18 cellular contexts compared by ENCODE assay signal in the genomic region with DNA sequence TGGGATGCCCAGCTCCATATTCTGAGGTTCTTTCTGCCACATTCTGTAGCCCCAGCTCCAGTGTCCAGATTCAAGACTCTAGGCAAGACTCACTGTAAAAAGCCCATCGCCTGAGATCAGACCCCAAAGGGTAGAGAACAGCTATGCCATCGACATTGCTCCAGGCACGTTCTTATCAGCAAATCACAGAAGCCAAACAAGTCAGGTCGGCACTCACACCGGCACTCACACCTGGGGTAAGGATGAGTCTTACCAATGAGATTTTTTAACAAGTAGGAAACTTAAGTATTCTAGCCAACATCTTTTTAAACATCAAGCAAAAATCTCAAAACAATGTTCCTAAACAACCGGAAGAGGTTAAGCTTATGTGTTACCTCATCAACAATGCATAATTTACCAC. TPM values are rescaled to one million over a fixed set of nuclear protein-coding genes. Genes with fewer than 3 reads are reported as not detected.
DNase-seq lines count a peak whose midpoint lies in the region; ATAC-seq, FAIRE-seq and TF ChIP-seq lines count a peak whose summit lies in the region.
"Had no signal": no experiment of that assay in that cellular context is flagged by ENCODE, and none has a peak within 500 bp of the region (broad histone marks: within the 10 kb centered on the region; RNA-seq: fewer than 3 reads in every experiment).

No MANE protein-coding gene starts in this region.

- H3K4me2 ChIP-seq in DND-41 (ENCODE audit: insufficient read depth, low read length) (peak overlapping the region; percentile 99; the same call in 1 of the 2 replicates), mesenchymal stem cell (ENCODE audit: low read length, poor library complexity, severe bottlenecking) (no peak overlapping the region), neuronal stem cell (ENCODE audit: insufficient read depth, low read length, poor library complexity, severe bottlenecking) (no peak overlapping the region)

- 87% methylated on average over 5 of the region's 6 CpGs for WGBS in mesenchymal stem cell
- WGBS in neuronal stem cell (ENCODE audit: extremely low coverage in 2 of 2, insufficient read length in 2 of 2, insufficient replicate concordance in 1 of 2), 2 donors = no CpG with 5 or more reads among the region's 6 CpGs

- H3K9me3 ChIP-seq in CD4-positive, alpha-beta T cell (ENCODE audit: control insufficient read depth, low read length) = no peaks in the 10 kb centered on the region
- H3K9me3 ChIP-seq in DND-41 (ENCODE audit: insufficient read depth, low read length, severe bottlenecking) = no peaks in the 10 kb centered on the region
- H3K9me3 ChIP-seq in mesenchymal stem cell (ENCODE audit: control insufficient read depth, low read length) = no peaks in the 10 kb centered on the region
- no peaks in the 10 kb centered on the region for H3K9me3 ChIP-seq in neuronal stem cell (replicated peaks in 1 of 2; ENCODE audit: control insufficient read depth in 2 of 2, insufficient read depth in 1 of 2, low read depth in 1 of 2, low read length in 2 of 2)
- H3K9me3 ChIP-seq: esophagus muscularis mucosa had no signal

- POLR2A ChIA-PET in CD4-positive, alpha-beta T cell (lab: Charles Lee) = interaction anchor here (0.6 to 9.5 kb wide), 3 partner anchors 119 to 215 kb away, joined by 3 to 164 read pairs (median 3); partner anchors contain the start of gene JADE2

- H4K20me1 ChIP-seq in DND-41 (ENCODE audit: insufficient read depth, low read length) = peaks cover 4% of the 10 kb centered on the region; the same call in 1 of the 2 replicates

- peaks cover 42% of the 10 kb centered on the region for H3K4me1 Mint-ChIP-seq in CD4-positive, alpha-beta T cell (ENCODE audit: low read depth)
- peaks cover 33% of the 10 kb centered on the region for H3K4me1 Mint-ChIP-seq in activated T-helper 1 cell treated with anti-CD3 and anti-CD28 coated beads, Interleukin-12 subunit alpha, Interleukin-12 subunit beta, Interleukin-2, Interleukin-4 antibody, amounts not matched to agents 30 ng/mL and 10 ng/mL and 1 ng/mL, durations not matched to agents 14 hours and 24 hours and 36 hours (ENCODE audit: low read depth)

- no peaks in the 10 kb centered on the region for H3K27me3 ChIP-seq in CD4-positive, alpha-beta T cell (ENCODE audit: control insufficient read depth, insufficient read depth, low read length)
- H3K27me3 ChIP-seq in DND-41 (ENCODE audit: insufficient read depth, low read length, poor library complexity) (no peaks in the 10 kb centered on the region), mesenchymal stem cell (ENCODE audit: control insufficient read depth in 1 of 2, insufficient read depth in 1 of 2, low read length in 2 of 2) (no peaks in the 10 kb centered on the region), neuronal stem cell (ENCODE audit: control insufficient read depth in 3 of 3, insufficient read depth in 3 of 3, low read depth in 1 of 3, low read length in 3 of 3) (peaks cover 0 to 6% (median 0%) of the 10 kb centered on the region in 3 experiments)
- H3K27me3 ChIP-seq: esophagus muscularis mucosa had no signal

- peaks cover 42% of the 10 kb centered on the region for H3K79me2 ChIP-seq in DND-41 (ENCODE audit: insufficient read depth, low read length)

- CTCF ChIA-PET in CD4-positive, alpha-beta T cell (lab: Charles Lee) = interaction anchor here (4.9 kb wide), 1 partner anchor 118 kb away, joined by 26 read pairs; no protein-coding TSS in a partner anchor

- H3K14ac ChIP-seq in mesenchymal stem cell (ENCODE audit: low read length in 2 of 2) = no peak overlapping the region
- H3K14ac ChIP-seq in neuronal stem cell (ENCODE audit: low read length) = no peak overlapping the region

- H4K8ac ChIP-seq in mesenchymal stem cell (ENCODE audit: low read length) (no peak overlapping the region), neuronal stem cell (ENCODE audit: low read depth, low read length) (no peak overlapping the region)

- H3K4me1 ChIP-seq in DND-41 (ENCODE audit: insufficient read depth, low read length) = peaks cover 38% of the 10 kb centered on the region
- peaks cover 12% of the 10 kb centered on the region for H3K4me1 ChIP-seq in mesenchymal stem cell (ENCODE audit: control insufficient read depth, insufficient read depth, low read depth, low read length)
- H3K4me1 ChIP-seq in neuronal stem cell (ENCODE audit: control insufficient read depth in 2 of 2, insufficient read depth in 1 of 2, low read depth in 1 of 2, low read length in 2 of 2) = peaks cover 8 to 9% of the 10 kb centered on the region in 2 donors

- H3K4ac ChIP-seq in mesenchymal stem cell (ENCODE audit: low read depth in 1 of 2, low read length in 2 of 2) (no peak overlapping the region), neuronal stem cell (ENCODE audit: low read length) (no peak overlapping the region)

- peak overlapping the region; percentile 56 for H3K4me3 Mint-ChIP-seq in CD4-positive, alpha-beta T cell
- peak overlapping the region; percentile 57 for H3K4me3 Mint-ChIP-seq in activated T-helper 1 cell treated with anti-CD3 and anti-CD28 coated beads, Interleukin-12 subunit alpha, Interleukin-12 subunit beta, Interleukin-2, Interleukin-4 antibody, amounts not matched to agents 30 ng/mL and 10 ng/mL and 1 ng/mL, durations not matched to agents 14 hours and 24 hours and 36 hours

- FAIRE-seq in RCC 7860 (lab: Jason Lieb, UNC) = no peak
- FAIRE-seq: small intestine had no signal

- H2BK5ac ChIP-seq in mesenchymal stem cell (ENCODE audit: low read depth, low read length, poor library complexity, severe bottlenecking) (no peak overlapping the region), neuronal stem cell (ENCODE audit: low read length) (no peak overlapping the region)

- no peak for ATAC-seq in CD4-positive, alpha-beta T cell (ENCODE audit: poor library complexity)
- ATAC-seq in DND-41 (ENCODE audit: insufficient read depth, low read depth) = no peak
- no peak for ATAC-seq in GM18517 (IDR thresholded peaks at IDR 0.05; ENCODE audit: unreplicated experiment)

- H2AFZ ChIP-seq in DND-41 (ENCODE audit: low read depth, low read length) (no peak overlapping the region), mesenchymal stem cell (ENCODE audit: low read depth, low read length) (no peak overlapping the region), neuronal stem cell (ENCODE audit: low read length) (no peak overlapping the region)
- H2AFZ ChIP-seq: GM23248 had no signal

- H3K4me3 ChIP-seq in DND-41 (ENCODE audit: low read depth in 1 of 2, low read length in 2 of 2) (peak overlapping the region in 1 of 2 experiments; percentile 83; a peak in 1 of 4 replicates), mesenchymal stem cell (ENCODE audit: insufficient read depth in 1 of 2, low read depth in 1 of 2, low read length in 2 of 2) (peak overlapping the region in 1 of 2 experiments; percentile 19), neuronal stem cell (ENCODE audit: low read length in 2 of 2) (no peak overlapping the region)
- H3K4me3 ChIP-seq: esophagus muscularis mucosa, GM23248 had no signal

- H3K9me3 Mint-ChIP-seq in CD4-positive, alpha-beta T cell = no peaks in the 10 kb centered on the region
- H3K9me3 Mint-ChIP-seq in activated T-helper 1 cell treated with anti-CD3 and anti-CD28 coated beads, Interleukin-12 subunit alpha, Interleukin-12 subunit beta, Interleukin-2, Interleukin-4 antibody, amounts not matched to agents 30 ng/mL and 10 ng/mL and 1 ng/mL, durations not matched to agents 14 hours and 24 hours and 36 hours = no peaks in the 10 kb centered on the region
- H3K9me3 Mint-ChIP-seq: activated naive CD8-positive, alpha-beta T cell treated with anti-CD3 and anti-CD28 coated beads, Interleukin-2, amount 10 ng/mL, durations not matched to agents 7 days and 5 days; naive B cell had no signal

- H3K27me3 Mint-ChIP-seq in CD4-positive, alpha-beta T cell = no peaks in the 10 kb centered on the region
- H3K27me3 Mint-ChIP-seq in activated T-helper 1 cell treated with anti-CD3 and anti-CD28 coated beads, Interleukin-12 subunit alpha, Interleukin-12 subunit beta, Interleukin-2, Interleukin-4 antibody, amounts not matched to agents 30 ng/mL and 10 ng/mL and 1 ng/mL, durations not matched to agents 14 hours and 24 hours and 36 hours (ENCODE audit: insufficient read depth) = no peaks in the 10 kb centered on the region
- H3K27me3 Mint-ChIP-seq: activated naive CD8-positive, alpha-beta T cell treated with anti-CD3 and anti-CD28 coated beads, Interleukin-2, amount 10 ng/mL, durations not matched to agents 7 days and 5 days; naive B cell had no signal

- H2BK15ac ChIP-seq in mesenchymal stem cell (ENCODE audit: low read depth, poor library complexity, severe bottlenecking) (no peak overlapping the region), neuronal stem cell (ENCODE audit: low read length) (no peak overlapping the region)

- H2AK5ac ChIP-seq in mesenchymal stem cell (ENCODE audit: low read length, severe bottlenecking) (no peak overlapping the region), neuronal stem cell (ENCODE audit: low read depth, low read length) (no peak overlapping the region)

- H3K18ac ChIP-seq in mesenchymal stem cell (ENCODE audit: low read depth in 1 of 2, low read length in 2 of 2) = no peak overlapping the region
- no peak overlapping the region for H3K18ac ChIP-seq in neuronal stem cell (ENCODE audit: low read length)

- no peak overlapping the region for H2BK12ac ChIP-seq in mesenchymal stem cell (ENCODE audit: low read length in 2 of 2)
- H2BK12ac ChIP-seq in neuronal stem cell (ENCODE audit: low read length) = no peak overlapping the region

- H3K79me1 ChIP-seq in mesenchymal stem cell (replicated peaks; ENCODE audit: low read length, poor library complexity, severe bottlenecking) (peaks cover 22% of the 10 kb centered on the region), neuronal stem cell (ENCODE audit: low read depth, low read length) (peaks cover 5% of the 10 kb centered on the region)

- H3K23ac ChIP-seq in mesenchymal stem cell (ENCODE audit: low read length in 2 of 2) (no peak overlapping the region), neuronal stem cell (ENCODE audit: low read depth, low read length, poor library complexity) (no peak overlapping the region)

- H3K9ac ChIP-seq in DND-41 (ENCODE audit: low read depth, low read length) (peak overlapping the region; percentile 11), mesenchymal stem cell (ENCODE audit: low read length) (peak overlapping the region; percentile 19), neuronal stem cell (ENCODE audit: low read depth, low read length, poor library complexity) (no peak overlapping the region)
- H3K9ac ChIP-seq: GM23248 had no signal

- no peak for DNase-seq in CD4-positive, alpha-beta T cell
- DNase-seq in DND-41 (no peak), mesenchymal stem cell (no peak), neuronal stem cell (ENCODE audit: low spot score) (no peak), RCC 7860 (ENCODE audit: low spot score) (no peak)
- DNase-seq in activated T-helper 1 cell treated with anti-CD3 and anti-CD28 coated beads, Interleukin-12 subunit alpha, Interleukin-12 subunit beta, Interleukin-2, Interleukin-4 antibody, amounts not matched to agents 30 ng/mL and 10 ng/mL and 1 ng/mL, durations not matched to agents 14 hours and 24 hours and 36 hours (ENCODE audit: low spot score) = no peak
- DNase-seq: activated CD4-positive, CD25-positive, alpha-beta regulatory T cell treated with anti-CD3 and anti-CD28 coated beads, Interleukin-2, amount 50 U/mL, for 72 hours; activated naive CD8-positive, alpha-beta T cell treated with anti-CD3 and anti-CD28 coated beads, Interleukin-2, amount 10 ng/mL, durations not matched to agents 7 days and 5 days; GM23248; naive B cell; NCI-H146; NCI-H774; small intestine; stimulated activated CD4-positive, alpha-beta T cell treated with anti-CD3 and anti-CD28 coated beads, Interleukin-4, amount 100 ng/mL, for 24 hours; substantia nigra; T1000 had no signal

- H2BK120ac ChIP-seq in mesenchymal stem cell (ENCODE audit: low read depth, low read length) = no peak overlapping the region
- H2BK120ac ChIP-seq in neuronal stem cell (ENCODE audit: low read depth, low read length) = no peak overlapping the region

- intact Hi-C loops in CD4-positive, alpha-beta T cell (cut with DNase I, micrococcal nuclease) = no loop called here
- intact Hi-C loops in activated T-helper 1 cell treated with anti-CD3 and anti-CD28 coated beads, Interleukin-12 subunit alpha, Interleukin-12 subunit beta, Interleukin-2, Interleukin-4 antibody, amounts not matched to agents 30 ng/mL and 10 ng/mL and 1 ng/mL, durations not matched to agents 14 hours and 24 hours and 36 hours (cut with micrococcal nuclease) = no loop called here

- no peak overlapping the region for H3K27ac ChIP-seq in CD4-positive, alpha-beta T cell (ENCODE audit: low read depth, low read length)
- H3K27ac ChIP-seq in DND-41 (ENCODE audit: low read length) = no peak overlapping the region
- H3K27ac ChIP-seq in mesenchymal stem cell (ENCODE audit: low read length, poor library complexity, severe bottlenecking) = no peak overlapping the region
- no peak overlapping the region for H3K27ac ChIP-seq in neuronal stem cell (replicated peaks; ENCODE audit: low read length)
- H3K27ac ChIP-seq: esophagus muscularis mucosa, GM23248 had no signal

- TF ChIP-seq CTCF in CD4-positive, alpha-beta T cell (IDR thresholded peaks at IDR 0.05) = no peak
- no peak for TF ChIP-seq CTCF in DND-41 (IDR thresholded peaks at IDR 0.05; ENCODE audit: borderline replicate concordance, extremely low read depth, low read length, poor library complexity, severe bottlenecking)

- peaks cover 16% of the 10 kb centered on the region for H3K36me3 Mint-ChIP-seq in CD4-positive, alpha-beta T cell (ENCODE audit: low read depth)
- peaks cover 14% of the 10 kb centered on the region for H3K36me3 Mint-ChIP-seq in activated T-helper 1 cell treated with anti-CD3 and anti-CD28 coated beads, Interleukin-12 subunit alpha, Interleukin-12 subunit beta, Interleukin-2, Interleukin-4 antibody, amounts not matched to agents 30 ng/mL and 10 ng/mL and 1 ng/mL, durations not matched to agents 14 hours and 24 hours and 36 hours (ENCODE audit: low read depth)
- H3K36me3 Mint-ChIP-seq: naive B cell had no signal

- peak overlapping the region; percentile 3 for H3K27ac Mint-ChIP-seq in CD4-positive, alpha-beta T cell
- H3K27ac Mint-ChIP-seq in activated T-helper 1 cell treated with anti-CD3 and anti-CD28 coated beads, Interleukin-12 subunit alpha, Interleukin-12 subunit beta, Interleukin-2, Interleukin-4 antibody, amounts not matched to agents 30 ng/mL and 10 ng/mL and 1 ng/mL, durations not matched to agents 14 hours and 24 hours and 36 hours = peak overlapping the region; percentile 40

- H3K36me3 ChIP-seq in DND-41 (ENCODE audit: insufficient read depth, low read length) (peaks cover 35% of the 10 kb centered on the region), mesenchymal stem cell (ENCODE audit: control insufficient read depth in 1 of 2, insufficient read depth in 2 of 2, low read depth in 1 of 2, low read length in 2 of 2) (peaks cover 5 to 32% of the 10 kb centered on the region in 2 experiments), neuronal stem cell (replicated peaks in 1 of 2; ENCODE audit: control insufficient read depth in 2 of 2, insufficient read depth in 2 of 2, low read length in 2 of 2) (peaks cover 0 to 36% of the 10 kb centered on the region in 2 donors)

- no peak overlapping the region for H4K91ac ChIP-seq in mesenchymal stem cell (ENCODE audit: low read length)
- no peak overlapping the region for H4K91ac ChIP-seq in neuronal stem cell (ENCODE audit: low read depth, low read length, poor library complexity)

RNA-seq across cellular contexts. Expression of gene CDKN2AIPNL, which starts 2.4 kb away (rescaled TPM):
- total RNA-seq in CD4-positive, alpha-beta T cell = 10 to 100 TPM; 12.8 to 15.5 TPM
- 33.6 and 35.6 TPM in 2 replicates for total RNA-seq in activated T-helper 1 cell treated with anti-CD3 and anti-CD28 coated beads, Interleukin-12 subunit alpha, Interleukin-12 subunit beta, Interleukin-2, Interleukin-4 antibody, amounts not matched to agents 30 ng/mL and 10 ng/mL and 1 ng/mL, durations not matched to agents 14 hours and 24 hours and 36 hours
- 20.0 TPM for polyA plus RNA-seq in mesenchymal stem cell (2013, experiment 1 of 2)
- 19.1 TPM for polyA plus RNA-seq in mesenchymal stem cell (2013, experiment 2 of 2)
- 58.5 TPM for polyA plus RNA-seq in neuronal stem cell (2013, experiment 1 of 2)
- polyA plus RNA-seq in neuronal stem cell (2013, experiment 2 of 2) = 58.2 TPM

RNA-seq across cellular contexts. Expression of gene UBE2B, which starts 38.0 kb away (rescaled TPM):
- total RNA-seq in CD4-positive, alpha-beta T cell = 100 to 1,000 TPM; 225 to 228 TPM
- 98.9 and 108 TPM in 2 replicates for total RNA-seq in activated T-helper 1 cell treated with anti-CD3 and anti-CD28 coated beads, Interleukin-12 subunit alpha, Interleukin-12 subunit beta, Interleukin-2, Interleukin-4 antibody, amounts not matched to agents 30 ng/mL and 10 ng/mL and 1 ng/mL, durations not matched to agents 14 hours and 24 hours and 36 hours
- 96.1 TPM for polyA plus RNA-seq in mesenchymal stem cell (2013, experiment 1 of 2)
- 124 TPM for polyA plus RNA-seq in mesenchymal stem cell (2013, experiment 2 of 2)
- 90.0 TPM for polyA plus RNA-seq in neuronal stem cell (2013, experiment 1 of 2)
- 91.6 TPM for polyA plus RNA-seq in neuronal stem cell (2013, experiment 2 of 2)

RNA-seq across cellular contexts. Expression of gene CDKL3, which starts 42.4 kb away (rescaled TPM):
- under 1 TPM; 0.38 to 0.56 TPM for total RNA-seq in CD4-positive, alpha-beta T cell
- total RNA-seq in activated T-helper 1 cell treated with anti-CD3 and anti-CD28 coated beads, Interleukin-12 subunit alpha, Interleukin-12 subunit beta, Interleukin-2, Interleukin-4 antibody, amounts not matched to agents 30 ng/mL and 10 ng/mL and 1 ng/mL, durations not matched to agents 14 hours and 24 hours and 36 hours = 0.67 and 1.5 TPM in 2 replicates
- 1.9 TPM for polyA plus RNA-seq in mesenchymal stem cell (2013, experiment 1 of 2)
- polyA plus RNA-seq in mesenchymal stem cell (2013, experiment 2 of 2) = 1.3 TPM
- 7.3 TPM for polyA plus RNA-seq in neuronal stem cell (2013, experiment 1 of 2)
- polyA plus RNA-seq in neuronal stem cell (2013, experiment 2 of 2) = 7.3 TPM
